In the genomic region with DNA sequence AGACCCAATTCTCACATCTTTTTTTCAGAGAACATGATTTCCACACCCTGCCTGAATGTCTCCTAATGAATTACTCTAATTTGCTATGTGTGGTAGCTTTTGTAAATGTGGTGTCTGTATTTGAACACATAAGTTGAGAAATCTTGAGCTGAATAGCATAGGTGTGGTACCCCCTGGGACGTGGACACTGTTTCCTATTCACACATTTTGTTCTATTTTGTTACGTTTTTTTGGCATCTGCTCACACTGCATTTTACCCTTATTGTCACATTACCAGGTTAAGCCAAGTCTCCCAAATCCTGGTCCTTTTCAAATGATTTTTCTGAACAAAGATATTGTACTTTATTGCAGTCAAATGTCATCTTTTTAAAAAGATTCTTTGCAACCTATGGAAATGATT, we compare ENCODE assay signal across 1 cellular context.
TF ChIP-seq lines count a peak whose summit lies in the region.

No MANE protein-coding gene starts in this region.

TF ChIP-seq in HepG2, 621 proteins besides CTCF, POLR2A, EP300 and RAD21 (continued from another document):
- TF ChIP-seq, protein P1, sequence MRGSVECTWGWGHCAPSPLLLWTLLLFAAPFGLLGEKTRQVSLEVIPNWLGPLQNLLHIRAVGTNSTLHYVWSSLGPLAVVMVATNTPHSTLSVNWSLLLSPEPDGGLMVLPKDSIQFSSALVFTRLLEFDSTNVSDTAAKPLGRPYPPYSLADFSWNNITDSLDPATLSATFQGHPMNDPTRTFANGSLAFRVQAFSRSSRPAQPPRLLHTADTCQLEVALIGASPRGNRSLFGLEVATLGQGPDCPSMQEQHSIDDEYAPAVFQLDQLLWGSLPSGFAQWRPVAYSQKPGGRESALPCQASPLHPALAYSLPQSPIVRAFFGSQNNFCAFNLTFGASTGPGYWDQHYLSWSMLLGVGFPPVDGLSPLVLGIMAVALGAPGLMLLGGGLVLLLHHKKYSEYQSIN (CRISPR knock-in tag; IDR thresholded peaks at IDR 0.05; ENCODE audit: borderline replicate concordance) = no peak
- TF ChIP-seq ZZZ3 (CRISPR knock-in tag; IDR thresholded peaks at IDR 0.05; ENCODE audit: borderline replicate concordance) = no peak
- TF ChIP-seq CREBL2 (CRISPR knock-in tag; IDR thresholded peaks at IDR 0.05; ENCODE audit: borderline replicate concordance) = no peak
- TF ChIP-seq GABPB1 (CRISPR knock-in tag; IDR thresholded peaks at IDR 0.05) = no peak
